Comparison of ENCODE assay signal across 8 cellular contexts in genomic region chr3:45795509-45795881, GRCh38. TPM values are rescaled to one million over a fixed set of nuclear protein-coding genes. Genes with fewer than 3 reads are reported as not detected.
DNase-seq lines count a peak whose midpoint lies in the region; ATAC-seq and TF ChIP-seq lines count a peak whose summit lies in the region.

No MANE protein-coding gene starts in this region.

- POLR2A ChIA-PET in WTC11 (lab: Charles Lee) = interaction anchor here (0.6 kb wide), 1 partner anchor 54 kb away, joined by 3 read pairs; no protein-coding TSS in a partner anchor

- TF ChIP-seq CTCF in Calu3 (IDR thresholded peaks at IDR 0.05; ENCODE audit: unreplicated experiment) (no peak), WTC11 (IDR thresholded peaks at IDR 0.05) (no peak), osteocyte (IDR thresholded peaks at IDR 0.05) (no peak)

- H3K4me3 Mint-ChIP-seq in Calu3 (ENCODE audit: low read depth, unreplicated experiment) = peak overlapping the region; percentile 67
- H3K4me3 Mint-ChIP-seq in WTC11 = peak overlapping the region; percentile 71
- H3K4me3 Mint-ChIP-seq in osteocyte (ENCODE audit: unreplicated experiment) = peak overlapping the region; percentile 46

- no TSS peak for BruUV-seq in Calu3 (replicated peaks; lab: Mats Ljungman, UMichigan)

- H3K27me3 Mint-ChIP-seq in Calu3 (ENCODE audit: unreplicated experiment) = peaks cover 57% of the 10 kb centered on the region
- peaks cover 66% of the 10 kb centered on the region for H3K27me3 Mint-ChIP-seq in WTC11 (ENCODE audit: low read depth)
- peaks cover 86% of the 10 kb centered on the region for H3K27me3 Mint-ChIP-seq in osteocyte (ENCODE audit: unreplicated experiment)

- CTCF ChIA-PET in Calu3 (lab: Charles Lee) = no interaction called here
- CTCF ChIA-PET in WTC11 (lab: Charles Lee) = interaction anchor here (0.6 to 1.0 kb wide), 2 partner anchors 21 to 34 kb away, joined by 3 read pairs; no protein-coding TSS in a partner anchor

- H3K27ac Mint-ChIP-seq in Calu3 (ENCODE audit: unreplicated experiment) = no peak overlapping the region
- H3K27ac Mint-ChIP-seq in WTC11 = no peak overlapping the region
- H3K27ac Mint-ChIP-seq in osteocyte (ENCODE audit: unreplicated experiment) = no peak overlapping the region

- H3K4me1 Mint-ChIP-seq in Calu3 (ENCODE audit: low read depth, unreplicated experiment) = peaks cover 29% of the 10 kb centered on the region
- H3K4me1 Mint-ChIP-seq in WTC11 = peaks cover 14% of the 10 kb centered on the region
- H3K4me1 Mint-ChIP-seq in osteocyte (ENCODE audit: unreplicated experiment) = peaks cover 9% of the 10 kb centered on the region

- H3K36me3 Mint-ChIP-seq in Calu3 (ENCODE audit: insufficient read depth, unreplicated experiment) = peaks cover 14% of the 10 kb centered on the region
- H3K36me3 Mint-ChIP-seq in WTC11 = peaks cover 1% of the 10 kb centered on the region; the same call in 1 of the 2 replicates
- H3K36me3 Mint-ChIP-seq in osteocyte (ENCODE audit: unreplicated experiment) = no peaks in the 10 kb centered on the region

- no peak for ATAC-seq in WTC11
- no peak for ATAC-seq in GM21423 (IDR thresholded peaks at IDR 0.05; ENCODE audit: unreplicated experiment)
- ATAC-seq in GM19395 (IDR thresholded peaks at IDR 0.05; ENCODE audit: unreplicated experiment) = no peak

- no peak for DNase-seq in Calu3
- no peak for DNase-seq in WTC11 (ENCODE audit: low spot score)
- DNase-seq in fibroblast of peridontal ligament (ENCODE audit: extremely low read depth) = peak; percentile 43
- DNase-seq in osteocyte (ENCODE audit: extremely low spot score, unreplicated experiment) = peak; percentile 49
- no peak for DNase-seq in NCI-H1417 treated with DMSO at 0.1 percent for 48 hours (lab: John Stamatoyannopoulos, UW)
- DNase-seq in HuH-7.5 (ENCODE audit: low spot score) = no peak

- H3K9me3 Mint-ChIP-seq in Calu3 (ENCODE audit: low read depth, unreplicated experiment) (no peaks in the 10 kb centered on the region), WTC11 (0 out of 2 replicates have a peak, but pooled peaks cover under 1% of the 10 kb centered on the region), osteocyte (ENCODE audit: unreplicated experiment) (no peaks in the 10 kb centered on the region)

- intact Hi-C loops in Calu3 (cut with micrococcal nuclease; ENCODE audit: unreplicated experiment) = no loop called here

TF ChIP-seq in WTC11, 78 proteins besides CTCF, POLR2A, EP300 and RAD21 (continues in another document):
- no peak for TF ChIP-seq ZNF671 (CRISPR knock-in tag; IDR thresholded peaks at IDR 0.05)
- no peak for TF ChIP-seq NFYB (CRISPR knock-in tag; conservative IDR thresholded peaks at IDR 0.05; ENCODE audit: low read depth)
- no peak for TF ChIP-seq E2F4 (CRISPR knock-in tag; IDR thresholded peaks at IDR 0.05; ENCODE audit: borderline replicate concordance, low read depth)
- TF ChIP-seq MAX (CRISPR knock-in tag; IDR thresholded peaks at IDR 0.05) = no peak
- TF ChIP-seq SMAD3 (CRISPR knock-in tag; IDR thresholded peaks at IDR 0.05; ENCODE audit: borderline replicate concordance) = no peak
- no peak for TF ChIP-seq CDX4 (CRISPR knock-in tag; IDR thresholded peaks at IDR 0.05; ENCODE audit: borderline replicate concordance)
- no peak for TF ChIP-seq ATF3 (CRISPR knock-in tag; conservative IDR thresholded peaks at IDR 0.05)
- no peak for TF ChIP-seq GABPB1 (CRISPR knock-in tag; IDR thresholded peaks at IDR 0.05)
- no peak for TF ChIP-seq E2F1 (CRISPR knock-in tag; IDR thresholded peaks at IDR 0.05)
- no peak for TF ChIP-seq ZNF425 (CRISPR knock-in tag; conservative IDR thresholded peaks at IDR 0.05)
- no peak for TF ChIP-seq AFF4 (CRISPR knock-in tag; IDR thresholded peaks at IDR 0.05; ENCODE audit: borderline replicate concordance)
- no peak for TF ChIP-seq USF2 (CRISPR knock-in tag; IDR thresholded peaks at IDR 0.05)
- TF ChIP-seq OVOL2 (CRISPR knock-in tag; IDR thresholded peaks at IDR 0.05; ENCODE audit: borderline replicate concordance) = no peak

RNA-seq across cellular contexts. Expression of gene SLC6A20, which starts 0.8 kb away (rescaled TPM):
- total RNA-seq in Calu3 (2022) = 2.1 and 7.3 TPM in 2 replicates
- 0.16 to 0.27 TPM (median 0.26 TPM) in 3 replicates for total RNA-seq in WTC11 (2021)
- total RNA-seq in osteocyte = not detected in 2 replicates

RNA-seq across cellular contexts. Expression of gene LZTFL1, which starts 46.4 kb away (rescaled TPM):
- total RNA-seq in Calu3 (2022) (9.3 and 12.7 TPM in 2 replicates), WTC11 (2021) (9.1 to 9.6 TPM (median 9.6 TPM) in 3 replicates), osteocyte (20.2 and 23.0 TPM in 2 replicates)

Comparison
In these comparisons a context has a peak if more than half of its experiments do, and no peak if none do; other contexts are left out.
1. DNase-seq: peak in fibroblast of peridontal ligament (single experiment) and osteocyte (single experiment); none in Calu3 (single experiment), WTC11 (single experiment), NCI-H1417 treated with DMSO at 0.1 percent for 48 hours (single experiment) and HuH-7.5 (single experiment).
2. Peak in every context shown above with its lines, with median percentiles within 50 percentile points of each other: H3K4me3 Mint-ChIP-seq.